ENCODE assay signal across 24 cellular contexts in the genomic region with DNA sequence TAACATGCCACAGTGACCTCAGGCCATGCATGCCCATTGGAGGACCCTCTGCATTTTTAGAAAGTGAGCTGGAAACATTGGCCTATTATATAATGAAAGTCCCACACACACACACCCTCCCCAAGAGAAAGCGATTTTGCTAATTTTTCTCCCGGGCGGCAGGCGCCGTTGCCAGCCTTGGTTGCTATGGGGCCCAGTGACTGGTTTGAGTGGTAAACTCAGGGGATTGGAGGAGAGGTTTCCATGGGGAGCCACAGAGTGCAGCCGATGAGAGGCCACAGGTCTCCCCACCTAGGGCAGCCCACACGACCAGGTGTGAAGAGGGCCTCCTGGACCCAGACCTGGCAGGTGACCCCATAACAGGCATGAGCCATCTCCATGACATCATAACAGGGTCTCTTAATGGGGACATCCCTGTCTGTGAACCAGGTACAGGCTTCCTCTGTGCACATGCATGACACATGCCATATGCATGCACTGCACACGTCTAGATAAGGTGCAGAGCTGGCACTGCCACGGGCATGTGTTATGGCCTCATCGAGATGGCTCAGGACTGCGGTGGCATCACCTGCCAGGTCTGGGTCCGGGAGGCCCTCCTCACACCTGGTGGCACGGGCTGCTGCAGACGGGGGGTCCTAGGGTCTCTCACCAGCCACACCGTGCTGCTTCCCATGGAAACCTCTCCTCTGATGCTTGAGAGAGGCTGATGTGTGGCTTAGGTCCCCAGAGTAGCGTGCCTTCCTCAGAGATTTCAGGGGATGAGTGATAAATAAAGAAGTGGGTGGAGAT.
"Had no signal": no experiment of that assay in that cellular context is flagged by ENCODE, and none has a peak within 500 bp of the region (broad histone marks: within the 10 kb centered on the region; RNA-seq: fewer than 3 reads in every experiment).

No MANE protein-coding gene starts in this region.

- H3K27ac ChIP-seq: foreskin keratinocyte, neutrophil, parathyroid adenoma, sigmoid colon, stomach, suprapubic skin, transverse colon, VCaP had no signal

- H3K79me2 ChIP-seq: parathyroid adenoma had no signal

- ATAC-seq: activated naive CD4-positive, alpha-beta T cell treated with anti-CD3 and anti-CD28 coated beads, Interleukin-2, amount 50 U/mL, for 72 hours; activated T-helper 17 cell treated with anti-CD3 and anti-CD28 coated beads, Interleukin-2, amount 50 U/mL, for 72 hours; foreskin keratinocyte; left cardiac atrium; natural killer cell treated with Interleukin-12 subunit alpha and Interleukin-12 subunit beta and Interleukin-15 and Interleukin-18, amount 100 ng/mL, for 72 hours; stimulated activated memory B cell treated with anti-CD40 and anti-IgM and Interleukin-4, amounts not matched to agents 10 μg/mL and 1 μg/mL and 100 μg/mL, for 72 hours had no signal

- FAIRE-seq: astrocyte, bronchial epithelial cell, urothelium cell line had no signal

- H3K4me1 Mint-ChIP-seq: activated T-helper 17 cell treated with anti-CD3 and anti-CD28 coated beads, Interleukin-2, amount 50 U/mL, for 72 hours; memory B cell; stimulated activated memory B cell treated with anti-CD40 and anti-IgM and Interleukin-4, amounts not matched to agents 10 μg/mL and 1 μg/mL and 100 μg/mL, for 72 hours had no signal

- H2AFZ ChIP-seq: parathyroid adenoma had no signal

- H3K36me3 ChIP-seq: neutrophil, stomach, suprapubic skin, transverse colon had no signal

- H3K4me1 ChIP-seq: foreskin keratinocyte, parathyroid adenoma, stomach, suprapubic skin, transverse colon had no signal

- H3K4me2 ChIP-seq: smooth muscle cell had no signal

- H3K36me3 Mint-ChIP-seq: activated naive CD4-positive, alpha-beta T cell treated with anti-CD3 and anti-CD28 coated beads, Interleukin-2, amount 50 U/mL, for 72 hours; memory B cell; natural killer cell treated with Interleukin-12 subunit alpha and Interleukin-12 subunit beta and Interleukin-15 and Interleukin-18, amount 100 ng/mL, for 72 hours; stimulated activated memory B cell treated with anti-CD40 and anti-IgM and Interleukin-4, amounts not matched to agents 10 μg/mL and 1 μg/mL and 100 μg/mL, for 72 hours had no signal

- H3K9me3 ChIP-seq: neutrophil, sigmoid colon, stomach, suprapubic skin, transverse colon had no signal

- DNase-seq: activated CD4-positive, alpha-beta T cell treated with anti-CD3 and anti-CD28 coated beads for 1 hour; activated T-cell treated with anti-CD3 and anti-CD28 coated beads, Interleukin-2, amount 50 U/mL, for 1 hour; effector CD8-positive, alpha-beta T cell; erythroblast; foreskin keratinocyte; left cardiac atrium; sigmoid colon; stimulated activated CD4-positive, alpha-beta T cell treated with anti-CD3 and anti-CD28 coated beads, Interleukin-15, amount 100 ng/mL, for 24 hours; stomach; transverse colon had no signal

- H3K27me3 Mint-ChIP-seq: activated T-helper 17 cell treated with anti-CD3 and anti-CD28 coated beads, Interleukin-2, amount 50 U/mL, for 72 hours; natural killer cell treated with Interleukin-12 subunit alpha and Interleukin-12 subunit beta and Interleukin-15 and Interleukin-18, amount 100 ng/mL, for 72 hours had no signal

- H3K9ac ChIP-seq: parathyroid adenoma had no signal

- H3K9me3 Mint-ChIP-seq: activated naive CD4-positive, alpha-beta T cell treated with anti-CD3 and anti-CD28 coated beads, Interleukin-2, amount 50 U/mL, for 72 hours; activated T-helper 17 cell treated with anti-CD3 and anti-CD28 coated beads, Interleukin-2, amount 50 U/mL, for 72 hours; dendritic cell treated with granulocyte-macrophage colony-stimulating factor and Interleukin-4, amounts not matched to agents 40 ng/mL and 50 ng/mL, for 4 days; memory B cell; natural killer cell treated with Interleukin-12 subunit alpha and Interleukin-12 subunit beta and Interleukin-15 and Interleukin-18, amount 100 ng/mL, for 72 hours; stimulated activated memory B cell treated with anti-CD40 and anti-IgM and Interleukin-4, amounts not matched to agents 10 μg/mL and 1 μg/mL and 100 μg/mL, for 72 hours had no signal

- H3K4me3 Mint-ChIP-seq: activated T-helper 17 cell treated with anti-CD3 and anti-CD28 coated beads, Interleukin-2, amount 50 U/mL, for 72 hours; dendritic cell treated with granulocyte-macrophage colony-stimulating factor and Interleukin-4, amounts not matched to agents 40 ng/mL and 50 ng/mL, for 4 days; memory B cell; natural killer cell treated with Interleukin-12 subunit alpha and Interleukin-12 subunit beta and Interleukin-15 and Interleukin-18, amount 100 ng/mL, for 72 hours; stimulated activated memory B cell treated with anti-CD40 and anti-IgM and Interleukin-4, amounts not matched to agents 10 μg/mL and 1 μg/mL and 100 μg/mL, for 72 hours had no signal

- H3K27me3 ChIP-seq: foreskin keratinocyte, neutrophil, sigmoid colon, transverse colon had no signal

- H3K27ac Mint-ChIP-seq: activated naive CD4-positive, alpha-beta T cell treated with anti-CD3 and anti-CD28 coated beads, Interleukin-2, amount 50 U/mL, for 72 hours; activated T-helper 17 cell treated with anti-CD3 and anti-CD28 coated beads, Interleukin-2, amount 50 U/mL, for 72 hours; dendritic cell treated with granulocyte-macrophage colony-stimulating factor and Interleukin-4, amounts not matched to agents 40 ng/mL and 50 ng/mL, for 4 days; memory B cell; natural killer cell treated with Interleukin-12 subunit alpha and Interleukin-12 subunit beta and Interleukin-15 and Interleukin-18, amount 100 ng/mL, for 72 hours; stimulated activated memory B cell treated with anti-CD40 and anti-IgM and Interleukin-4, amounts not matched to agents 10 μg/mL and 1 μg/mL and 100 μg/mL, for 72 hours had no signal

- H3K4me3 ChIP-seq: sigmoid colon, smooth muscle cell, stomach, suprapubic skin, transverse colon had no signal
